1 cellular context compared by ENCODE assay signal in the genomic region with DNA sequence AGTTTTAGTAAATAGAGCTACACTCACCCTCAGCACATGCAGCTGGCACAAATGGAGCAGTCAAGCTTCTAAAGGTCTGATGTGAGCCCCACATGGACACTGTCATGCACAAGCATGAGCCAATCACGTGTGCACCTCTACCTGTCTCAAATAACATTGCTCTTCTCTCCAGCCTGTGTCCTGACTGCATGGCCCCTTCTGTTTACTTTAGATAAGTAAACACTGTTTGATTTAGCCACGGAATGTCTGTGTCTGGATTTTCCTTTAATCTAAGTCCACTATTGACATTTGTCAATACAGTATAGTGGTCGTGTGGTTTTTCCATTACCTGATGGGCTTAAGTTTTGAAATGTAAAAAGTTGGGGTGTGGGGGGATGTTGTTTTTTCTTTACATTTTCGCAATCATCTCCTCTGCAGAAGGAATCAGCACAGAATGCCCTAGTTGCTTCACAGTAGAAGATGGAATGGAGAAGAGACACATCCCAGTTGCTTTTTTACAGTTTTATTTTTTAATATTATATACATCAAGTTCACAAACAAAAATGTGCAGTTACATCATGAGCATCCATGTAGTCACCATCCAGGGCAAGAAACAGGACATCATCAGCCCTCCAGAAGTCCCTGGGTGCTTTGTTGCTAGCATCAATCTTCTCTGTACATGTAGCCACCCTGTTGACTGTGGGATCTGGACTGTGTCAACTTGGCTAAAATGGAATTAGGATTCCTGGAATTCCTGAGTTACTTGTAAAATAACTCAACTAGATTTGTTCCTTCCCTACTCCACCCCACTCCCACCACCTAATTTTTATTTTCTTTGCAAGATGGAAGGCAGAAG.
TF ChIP-seq lines count a peak whose summit lies in the region.

No MANE protein-coding gene starts in this region.

TF ChIP-seq in HepG2, 621 proteins besides CTCF, POLR2A, EP300 and RAD21 (continued from another document and continues in another):
- TF ChIP-seq, protein P1, sequence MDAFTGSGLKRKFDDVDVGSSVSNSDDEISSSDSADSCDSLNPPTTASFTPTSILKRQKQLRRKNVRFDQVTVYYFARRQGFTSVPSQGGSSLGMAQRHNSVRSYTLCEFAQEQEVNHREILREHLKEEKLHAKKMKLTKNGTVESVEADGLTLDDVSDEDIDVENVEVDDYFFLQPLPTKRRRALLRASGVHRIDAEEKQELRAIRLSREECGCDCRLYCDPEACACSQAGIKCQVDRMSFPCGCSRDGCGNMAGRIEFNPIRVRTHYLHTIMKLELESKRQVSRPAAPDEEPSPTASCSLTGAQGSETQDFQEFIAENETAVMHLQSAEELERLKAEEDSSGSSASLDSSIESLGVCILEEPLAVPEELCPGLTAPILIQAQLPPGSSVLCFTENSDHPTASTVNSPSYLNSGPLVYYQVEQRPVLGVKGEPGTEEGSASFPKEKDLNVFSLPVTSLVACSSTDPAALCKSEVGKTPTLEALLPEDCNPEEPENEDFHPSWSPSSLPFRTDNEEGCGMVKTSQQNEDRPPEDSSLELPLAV (CRISPR knock-in tag; conservative IDR thresholded peaks at IDR 0.05; ENCODE audit: low read depth): no peak
- no peak for TF ChIP-seq MZF1 (CRISPR knock-in tag; IDR thresholded peaks at IDR 0.05; ENCODE audit: borderline replicate concordance)
- TF ChIP-seq CBX1 (IDR thresholded peaks at IDR 0.05; ENCODE audit: low read depth): no peak
- TF ChIP-seq ZBTB20 (CRISPR knock-in tag; IDR thresholded peaks at IDR 0.05; ENCODE audit: borderline replicate concordance, low read depth): peak; percentile 92
- peak; percentile 98 for TF ChIP-seq PITX1 (CRISPR knock-in tag; IDR thresholded peaks at IDR 0.05)
- peak; percentile 67; the same call in 1 of the 2 replicates for TF ChIP-seq HOXA9 (CRISPR knock-in tag; IDR thresholded peaks at IDR 0.05; ENCODE audit: borderline replicate concordance)
- 0 out of 2 replicates have a peak, but pooled peaks have one; percentile 33 for TF ChIP-seq RFXANK (CRISPR knock-in tag; IDR thresholded peaks at IDR 0.05)
- TF ChIP-seq TBL1XR1 (IDR thresholded peaks at IDR 0.05; ENCODE audit: borderline replicate concordance, low read length, partially characterized antibody): peak; percentile 95
- TF ChIP-seq NFIC (IDR thresholded peaks at IDR 0.05; ENCODE audit: low read length): peak; percentile 89
- peak; percentile 92; the same call in 1 of the 2 replicates for TF ChIP-seq ZNF331 (CRISPR knock-in tag; IDR thresholded peaks at IDR 0.05)
- TF ChIP-seq, protein P2, sequence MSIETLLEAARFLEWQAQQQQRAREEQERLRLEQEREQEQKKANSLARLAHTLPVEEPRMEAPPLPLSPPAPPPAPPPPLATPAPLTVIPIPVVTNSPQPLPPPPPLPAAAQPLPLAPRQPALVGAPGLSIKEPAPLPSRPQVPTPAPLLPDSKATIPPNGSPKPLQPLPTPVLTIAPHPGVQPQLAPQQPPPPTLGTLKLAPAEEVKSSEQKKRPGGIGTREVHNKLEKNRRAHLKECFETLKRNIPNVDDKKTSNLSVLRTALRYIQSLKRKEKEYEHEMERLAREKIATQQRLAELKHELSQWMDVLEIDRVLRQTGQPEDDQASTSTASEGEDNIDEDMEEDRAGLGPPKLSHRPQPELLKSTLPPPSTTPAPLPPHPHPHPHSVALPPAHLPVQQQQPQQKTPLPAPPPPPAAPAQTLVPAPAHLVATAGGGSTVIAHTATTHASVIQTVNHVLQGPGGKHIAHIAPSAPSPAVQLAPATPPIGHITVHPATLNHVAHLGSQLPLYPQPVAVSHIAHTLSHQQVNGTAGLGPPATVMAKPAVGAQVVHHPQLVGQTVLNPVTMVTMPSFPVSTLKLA (IDR thresholded peaks at IDR 0.05): peak; percentile 91
- 0 out of 2 replicates have a peak, but pooled peaks have one; percentile 52 for TF ChIP-seq ZNF709 (CRISPR knock-in tag; IDR thresholded peaks at IDR 0.05)
- TF ChIP-seq ZNF264 (CRISPR knock-in tag; IDR thresholded peaks at IDR 0.05): peak; percentile 93
- peak; percentile 69 for TF ChIP-seq ZNF644 (CRISPR knock-in tag; IDR thresholded peaks at IDR 0.05; ENCODE audit: low read depth)
- TF ChIP-seq, protein P3, sequence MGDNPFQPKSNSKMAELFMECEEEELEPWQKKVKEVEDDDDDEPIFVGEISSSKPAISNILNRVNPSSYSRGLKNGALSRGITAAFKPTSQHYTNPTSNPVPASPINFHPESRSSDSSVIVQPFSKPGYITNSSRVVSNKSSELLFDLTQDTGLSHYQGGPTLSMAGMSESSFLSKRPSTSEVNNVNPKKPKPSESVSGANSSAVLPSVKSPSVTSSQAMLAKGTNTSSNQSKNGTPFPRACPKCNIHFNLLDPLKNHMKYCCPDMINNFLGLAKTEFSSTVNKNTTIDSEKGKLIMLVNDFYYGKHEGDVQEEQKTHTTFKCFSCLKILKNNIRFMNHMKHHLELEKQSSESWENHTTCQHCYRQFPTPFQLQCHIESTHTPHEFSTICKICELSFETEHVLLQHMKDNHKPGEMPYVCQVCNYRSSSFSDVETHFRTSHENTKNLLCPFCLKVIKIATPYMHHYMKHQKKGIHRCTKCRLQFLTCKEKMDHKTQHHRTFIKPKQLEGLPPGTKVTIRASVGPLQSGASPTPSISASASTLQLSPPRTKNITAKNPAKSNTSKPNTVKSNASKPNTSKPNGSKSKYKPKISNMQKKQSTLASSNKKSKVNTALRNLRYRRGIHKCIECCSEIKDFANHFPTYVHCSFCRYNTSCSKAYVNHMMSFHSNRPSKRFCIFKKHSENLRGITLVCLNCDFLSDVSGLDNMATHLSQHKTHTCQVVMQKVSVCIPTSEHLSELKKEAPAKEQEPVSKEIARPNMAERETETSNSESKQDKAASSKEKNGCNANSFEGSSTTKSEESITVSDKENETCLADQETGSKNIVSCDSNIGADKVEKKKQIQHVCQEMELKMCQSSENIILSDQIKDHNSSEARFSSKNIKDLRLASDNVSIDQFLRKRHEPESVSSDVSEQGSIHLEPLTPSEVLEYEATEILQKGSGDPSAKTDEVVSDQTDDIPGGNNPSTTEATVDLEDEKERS (CRISPR knock-in tag; IDR thresholded peaks at IDR 0.05): peak; percentile 53; the same call in 1 of the 2 replicates
- TF ChIP-seq, protein P4, sequence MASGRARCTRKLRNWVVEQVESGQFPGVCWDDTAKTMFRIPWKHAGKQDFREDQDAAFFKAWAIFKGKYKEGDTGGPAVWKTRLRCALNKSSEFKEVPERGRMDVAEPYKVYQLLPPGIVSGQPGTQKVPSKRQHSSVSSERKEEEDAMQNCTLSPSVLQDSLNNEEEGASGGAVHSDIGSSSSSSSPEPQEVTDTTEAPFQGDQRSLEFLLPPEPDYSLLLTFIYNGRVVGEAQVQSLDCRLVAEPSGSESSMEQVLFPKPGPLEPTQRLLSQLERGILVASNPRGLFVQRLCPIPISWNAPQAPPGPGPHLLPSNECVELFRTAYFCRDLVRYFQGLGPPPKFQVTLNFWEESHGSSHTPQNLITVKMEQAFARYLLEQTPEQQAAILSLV (CRISPR knock-in tag; IDR thresholded peaks at IDR 0.05; ENCODE audit: borderline replicate concordance): peak; percentile 65; the same call in 1 of the 2 replicates
- TF ChIP-seq, protein P5, sequence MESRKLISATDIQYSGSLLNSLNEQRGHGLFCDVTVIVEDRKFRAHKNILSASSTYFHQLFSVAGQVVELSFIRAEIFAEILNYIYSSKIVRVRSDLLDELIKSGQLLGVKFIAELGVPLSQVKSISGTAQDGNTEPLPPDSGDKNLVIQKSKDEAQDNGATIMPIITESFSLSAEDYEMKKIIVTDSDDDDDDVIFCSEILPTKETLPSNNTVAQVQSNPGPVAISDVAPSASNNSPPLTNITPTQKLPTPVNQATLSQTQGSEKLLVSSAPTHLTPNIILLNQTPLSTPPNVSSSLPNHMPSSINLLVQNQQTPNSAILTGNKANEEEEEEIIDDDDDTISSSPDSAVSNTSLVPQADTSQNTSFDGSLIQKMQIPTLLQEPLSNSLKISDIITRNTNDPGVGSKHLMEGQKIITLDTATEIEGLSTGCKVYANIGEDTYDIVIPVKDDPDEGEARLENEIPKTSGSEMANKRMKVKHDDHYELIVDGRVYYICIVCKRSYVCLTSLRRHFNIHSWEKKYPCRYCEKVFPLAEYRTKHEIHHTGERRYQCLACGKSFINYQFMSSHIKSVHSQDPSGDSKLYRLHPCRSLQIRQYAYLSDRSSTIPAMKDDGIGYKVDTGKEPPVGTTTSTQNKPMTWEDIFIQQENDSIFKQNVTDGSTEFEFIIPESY (CRISPR knock-in tag; IDR thresholded peaks at IDR 0.05): peak; percentile 67; the same call in 1 of the 2 replicates
- no peak for TF ChIP-seq NBN (conservative IDR thresholded peaks at IDR 0.05)
- peak; percentile 52; the same call in 1 of the 2 replicates for TF ChIP-seq CEBPB (IDR thresholded peaks at IDR 0.05; ENCODE audit: borderline replicate concordance, low read depth, low read length)
- TF ChIP-seq KLF6 (CRISPR knock-in tag; IDR thresholded peaks at IDR 0.05): peak; percentile 88
- TF ChIP-seq KDM4B (CRISPR knock-in tag; IDR thresholded peaks at IDR 0.05): peak; percentile 71; the same call in 1 of the 2 replicates
- TF ChIP-seq, protein P6, sequence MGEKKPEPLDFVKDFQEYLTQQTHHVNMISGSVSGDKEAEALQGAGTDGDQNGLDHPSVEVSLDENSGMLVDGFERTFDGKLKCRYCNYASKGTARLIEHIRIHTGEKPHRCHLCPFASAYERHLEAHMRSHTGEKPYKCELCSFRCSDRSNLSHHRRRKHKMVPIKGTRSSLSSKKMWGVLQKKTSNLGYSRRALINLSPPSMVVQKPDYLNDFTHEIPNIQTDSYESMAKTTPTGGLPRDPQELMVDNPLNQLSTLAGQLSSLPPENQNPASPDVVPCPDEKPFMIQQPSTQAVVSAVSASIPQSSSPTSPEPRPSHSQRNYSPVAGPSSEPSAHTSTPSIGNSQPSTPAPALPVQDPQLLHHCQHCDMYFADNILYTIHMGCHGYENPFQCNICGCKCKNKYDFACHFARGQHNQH (CRISPR knock-in tag; IDR thresholded peaks at IDR 0.05): peak; percentile 95
- TF ChIP-seq SP5 (CRISPR knock-in tag; IDR thresholded peaks at IDR 0.05; ENCODE audit: borderline replicate concordance, low read depth): peak; percentile 75; the same call in 1 of the 2 replicates
- TF ChIP-seq MTA3 (CRISPR knock-in tag; IDR thresholded peaks at IDR 0.05): no peak
- peak; percentile 76; the same call in 1 of the 2 replicates for TF ChIP-seq ZNF788 (CRISPR knock-in tag; IDR thresholded peaks at IDR 0.05; ENCODE audit: borderline replicate concordance)
- TF ChIP-seq, protein P7, sequence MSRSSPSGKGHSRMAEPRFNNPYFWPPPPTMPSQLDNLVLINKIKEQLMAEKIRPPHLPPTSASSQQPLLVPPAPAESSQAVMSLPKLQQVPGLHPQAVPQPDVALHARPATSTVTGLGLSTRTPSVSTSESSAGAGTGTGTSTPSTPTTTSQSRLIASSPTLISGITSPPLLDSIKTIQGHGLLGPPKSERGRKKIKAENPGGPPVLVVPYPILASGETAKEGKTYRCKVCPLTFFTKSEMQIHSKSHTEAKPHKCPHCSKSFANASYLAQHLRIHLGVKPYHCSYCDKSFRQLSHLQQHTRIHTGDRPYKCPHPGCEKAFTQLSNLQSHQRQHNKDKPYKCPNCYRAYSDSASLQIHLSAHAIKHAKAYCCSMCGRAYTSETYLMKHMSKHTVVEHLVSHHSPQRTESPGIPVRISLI (CRISPR knock-in tag; IDR thresholded peaks at IDR 0.05; ENCODE audit: borderline replicate concordance): peak; percentile 75; the same call in 1 of the 2 replicates
- TF ChIP-seq ZNF180 (CRISPR knock-in tag; IDR thresholded peaks at IDR 0.05; ENCODE audit: borderline replicate concordance, low read depth): no peak
- no peak for TF ChIP-seq ATRX (CRISPR knock-in tag; IDR thresholded peaks at IDR 0.05; ENCODE audit: borderline replicate concordance)
- TF ChIP-seq MEIS1 (CRISPR knock-in tag; IDR thresholded peaks at IDR 0.05; ENCODE audit: borderline replicate concordance): 0 out of 2 replicates have a peak, but pooled peaks have one; percentile 38
- TF ChIP-seq ELF3 (CRISPR knock-in tag; IDR thresholded peaks at IDR 0.05): peak; percentile 93
- TF ChIP-seq, protein P8, sequence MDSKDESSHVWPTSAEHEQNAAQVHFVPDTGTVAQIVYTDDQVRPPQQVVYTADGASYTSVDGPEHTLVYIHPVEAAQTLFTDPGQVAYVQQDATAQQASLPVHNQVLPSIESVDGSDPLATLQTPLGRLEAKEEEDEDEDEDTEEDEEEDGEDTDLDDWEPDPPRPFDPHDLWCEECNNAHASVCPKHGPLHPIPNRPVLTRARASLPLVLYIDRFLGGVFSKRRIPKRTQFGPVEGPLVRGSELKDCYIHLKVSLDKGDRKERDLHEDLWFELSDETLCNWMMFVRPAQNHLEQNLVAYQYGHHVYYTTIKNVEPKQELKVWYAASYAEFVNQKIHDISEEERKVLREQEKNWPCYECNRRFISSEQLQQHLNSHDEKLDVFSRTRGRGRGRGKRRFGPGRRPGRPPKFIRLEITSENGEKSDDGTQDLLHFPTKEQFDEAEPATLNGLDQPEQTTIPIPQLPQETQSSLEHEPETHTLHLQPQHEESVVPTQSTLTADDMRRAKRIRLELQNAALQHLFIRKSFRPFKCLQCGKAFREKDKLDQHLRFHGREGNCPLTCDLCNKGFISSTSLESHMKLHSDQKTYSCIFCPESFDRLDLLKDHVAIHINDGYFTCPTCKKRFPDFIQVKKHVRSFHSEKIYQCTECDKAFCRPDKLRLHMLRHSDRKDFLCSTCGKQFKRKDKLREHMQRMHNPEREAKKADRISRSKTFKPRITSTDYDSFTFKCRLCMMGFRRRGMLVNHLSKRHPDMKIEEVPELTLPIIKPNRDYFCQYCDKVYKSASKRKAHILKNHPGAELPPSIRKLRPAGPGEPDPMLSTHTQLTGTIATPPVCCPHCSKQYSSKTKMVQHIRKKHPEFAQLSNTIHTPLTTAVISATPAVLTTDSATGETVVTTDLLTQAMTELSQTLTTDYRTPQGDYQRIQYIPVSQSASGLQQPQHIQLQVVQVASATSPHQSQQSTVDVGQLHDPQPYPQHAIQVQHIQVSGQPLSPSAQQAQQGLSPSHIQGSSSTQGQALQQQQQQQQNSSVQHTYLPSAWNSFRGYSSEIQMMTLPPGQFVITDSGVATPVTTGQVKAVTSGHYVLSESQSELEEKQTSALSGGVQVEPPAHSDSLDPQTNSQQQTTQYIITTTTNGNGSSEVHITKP (CRISPR knock-in tag; IDR thresholded peaks at IDR 0.05; ENCODE audit: low read depth): 0 out of 2 replicates have a peak, but pooled peaks have one; percentile 61
- TF ChIP-seq NR2F2 (IDR thresholded peaks at IDR 0.05; ENCODE audit: borderline replicate concordance, low read depth): peak; percentile 92
- TF ChIP-seq, protein P9, sequence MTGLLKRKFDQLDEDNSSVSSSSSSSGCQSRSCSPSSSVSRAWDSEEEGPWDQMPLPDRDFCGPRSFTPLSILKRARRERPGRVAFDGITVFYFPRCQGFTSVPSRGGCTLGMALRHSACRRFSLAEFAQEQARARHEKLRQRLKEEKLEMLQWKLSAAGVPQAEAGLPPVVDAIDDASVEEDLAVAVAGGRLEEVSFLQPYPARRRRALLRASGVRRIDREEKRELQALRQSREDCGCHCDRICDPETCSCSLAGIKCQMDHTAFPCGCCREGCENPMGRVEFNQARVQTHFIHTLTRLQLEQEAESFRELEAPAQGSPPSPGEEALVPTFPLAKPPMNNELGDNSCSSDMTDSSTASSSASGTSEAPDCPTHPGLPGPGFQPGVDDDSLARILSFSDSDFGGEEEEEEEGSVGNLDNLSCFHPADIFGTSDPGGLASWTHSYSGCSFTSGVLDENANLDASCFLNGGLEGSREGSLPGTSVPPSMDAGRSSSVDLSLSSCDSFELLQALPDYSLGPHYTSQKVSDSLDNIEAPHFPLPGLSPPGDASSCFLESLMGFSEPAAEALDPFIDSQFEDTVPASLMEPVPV (CRISPR knock-in tag; IDR thresholded peaks at IDR 0.05): peak; percentile 41; the same call in 1 of the 2 replicates
- peak; percentile 79 for TF ChIP-seq TCF7L2 (IDR thresholded peaks at IDR 0.05; ENCODE audit: low read depth, low read length)
- TF ChIP-seq ZNF557 (CRISPR knock-in tag; IDR thresholded peaks at IDR 0.05): no peak
- peak; percentile 91 for TF ChIP-seq FOXO1 (CRISPR knock-in tag; IDR thresholded peaks at IDR 0.05)
- TF ChIP-seq SALL2 (CRISPR knock-in tag; IDR thresholded peaks at IDR 0.05): 0 out of 2 replicates have a peak, but pooled peaks have one; percentile 31
- peak; percentile 31; the same call in 1 of the 2 replicates for TF ChIP-seq RFX3 (CRISPR knock-in tag; IDR thresholded peaks at IDR 0.05)
- TF ChIP-seq RELA (CRISPR knock-in tag; IDR thresholded peaks at IDR 0.05): no peak
